ENCODE assay signal across 23 cellular contexts in the genomic region with DNA sequence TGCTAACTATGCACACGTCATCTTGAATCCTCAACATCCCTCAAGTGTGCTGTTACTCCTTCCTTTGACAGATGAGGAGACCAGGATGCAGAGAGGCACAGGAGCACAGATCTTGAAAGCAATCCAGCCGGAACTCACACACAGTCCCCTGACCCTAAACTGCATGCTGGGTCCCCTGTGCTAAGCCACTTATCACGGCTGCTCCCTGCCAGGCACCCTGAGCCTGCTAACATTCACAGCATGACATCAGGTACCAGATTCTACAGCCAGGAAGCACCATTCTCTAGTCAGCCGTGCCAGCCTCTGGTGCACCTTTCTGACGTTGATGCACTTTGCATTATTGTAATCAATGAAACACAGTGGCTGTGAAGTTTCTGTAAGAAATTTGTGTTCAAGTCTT.
DNase-seq lines count a peak whose midpoint lies in the region; ATAC-seq and TF ChIP-seq lines count a peak whose summit lies in the region.
"Had no signal": no experiment of that assay in that cellular context is flagged by ENCODE, and none has a peak within 500 bp of the region (broad histone marks: within the 10 kb centered on the region; RNA-seq: fewer than 3 reads in every experiment).

No MANE protein-coding gene starts in this region.

- H3K27ac ChIP-seq in HEK293 (ENCODE audit: extremely low read depth, low read depth, low read length) (no peak overlapping the region), vagina (no peak overlapping the region)
- H3K27ac ChIP-seq: A549; BLaER1 treated with 17β-estradiol and CSF1 and Interleukin-3, amounts not matched to agents 10 nM and 100 nM; GM23248 had no signal

- no peaks in the 10 kb centered on the region for H3K27me3 Mint-ChIP-seq in activated T-helper 2 cell treated with anti-CD3 and anti-CD28 coated beads, Interferon-gamma antibody, Interleukin-2, Interleukin-4, amounts not matched to agents 10 μg/mL and 5 μg/mL and 100 μg/mL, durations not matched to agents 14 hours and 24 hours and 36 hours (ENCODE audit: low read depth)
- H3K27me3 Mint-ChIP-seq: CD4-positive, alpha-beta T cell had no signal

- H3K27me3 ChIP-seq in vagina, result no peaks in the 10 kb centered on the region
- H3K27me3 ChIP-seq: BE2C; BLaER1 treated with 17β-estradiol and CSF1 and Interleukin-3, amounts not matched to agents 10 nM and 100 nM had no signal

- H3K9me3 ChIP-seq in HEK293 (ENCODE audit: control insufficient read depth, insufficient read depth, low read depth, low read length) (no peaks in the 10 kb centered on the region), vagina (no peaks in the 10 kb centered on the region)
- H3K9me3 ChIP-seq: BE2C had no signal

- H3K27ac Mint-ChIP-seq in activated T-helper 2 cell treated with anti-CD3 and anti-CD28 coated beads, Interferon-gamma antibody, Interleukin-2, Interleukin-4, amounts not matched to agents 10 μg/mL and 5 μg/mL and 100 μg/mL, durations not matched to agents 14 hours and 24 hours and 36 hours, result no peak overlapping the region
- H3K27ac Mint-ChIP-seq: CD14-positive monocyte; CD4-positive, alpha-beta T cell; CD8-positive, alpha-beta memory T cell had no signal

- POLR2A ChIA-PET in HEK293 (lab: Yijun Ruan, JAX), result no interaction called here

- no peaks in the 10 kb centered on the region for H3K4me1 Mint-ChIP-seq in activated T-helper 2 cell treated with anti-CD3 and anti-CD28 coated beads, Interferon-gamma antibody, Interleukin-2, Interleukin-4, amounts not matched to agents 10 μg/mL and 5 μg/mL and 100 μg/mL, durations not matched to agents 14 hours and 24 hours and 36 hours (ENCODE audit: low read depth)
- H3K4me1 Mint-ChIP-seq: CD14-positive monocyte; CD8-positive, alpha-beta memory T cell had no signal

- TF ChIP-seq CTCF in HEK293 (tag by site-specific recombination; IDR thresholded peaks at IDR 0.05) (no peak), vagina (IDR thresholded peaks at IDR 0.05) (no peak)

- intact Hi-C loops in posterior vena cava (cut with DNase I), result no loop called here
- intact Hi-C loops in vagina (cut with DNase I), result no loop called here
- intact Hi-C loops in activated T-helper 2 cell treated with anti-CD3 and anti-CD28 coated beads, Interferon-gamma antibody, Interleukin-2, Interleukin-4, amounts not matched to agents 10 μg/mL and 5 μg/mL and 100 μg/mL, durations not matched to agents 14 hours and 24 hours and 36 hours (cut with micrococcal nuclease), result no loop called here

- DNase-seq in ecto neural progenitor cell (ENCODE audit: low spot score) (peak; percentile 18), posterior vena cava (ENCODE audit: low spot score) (peak; percentile 34), vagina (ENCODE audit: extremely low spot score in 2 of 2) (peak; percentile 49 to 76)
- no peak for DNase-seq in activated CD4-positive, CD25-positive, alpha-beta regulatory T cell treated with anti-CD3 and anti-CD28 coated beads, Interleukin-2, amount 50 U/mL, for 72 hours
- DNase-seq in activated T-helper 2 cell treated with anti-CD3 and anti-CD28 coated beads, Interferon-gamma antibody, Interleukin-2, Interleukin-4, amounts not matched to agents 10 μg/mL and 5 μg/mL and 100 μg/mL, durations not matched to agents 14 hours and 24 hours and 36 hours (ENCODE audit: low spot score), result no peak
- DNase-seq: 8988T; ACHN; AML-193; BE2C; CD4-positive, alpha-beta T cell; CD8-positive, alpha-beta memory T cell; DMS 273 treated with DMSO at 0.1 percent for 48 hours; DMS53; DMS79 treated with DMSO at 0.1 percent for 48 hours; GF-D8; GM23248; H7; HCEC 1CT had no signal

- H3K36me3 Mint-ChIP-seq in activated T-helper 2 cell treated with anti-CD3 and anti-CD28 coated beads, Interferon-gamma antibody, Interleukin-2, Interleukin-4, amounts not matched to agents 10 μg/mL and 5 μg/mL and 100 μg/mL, durations not matched to agents 14 hours and 24 hours and 36 hours (ENCODE audit: low read depth), result no peaks in the 10 kb centered on the region
- H3K36me3 Mint-ChIP-seq: CD14-positive monocyte; CD8-positive, alpha-beta memory T cell had no signal

- CTCF ChIA-PET in HEK293 (lab: Yijun Ruan, JAX), result no interaction called here

- H3K4me3 ChIP-seq in HEK293 (ENCODE audit: low read depth, low read length) (no peak overlapping the region), vagina (no peak overlapping the region)
- H3K4me3 ChIP-seq: A549; BLaER1 treated with 17β-estradiol and CSF1 and Interleukin-3, amounts not matched to agents 10 nM and 100 nM; GM23248 had no signal

- TF ChIP-seq POLR2A in vagina (IDR thresholded peaks at IDR 0.05), result no peak

- no peak overlapping the region for H3K4me3 Mint-ChIP-seq in activated T-helper 2 cell treated with anti-CD3 and anti-CD28 coated beads, Interferon-gamma antibody, Interleukin-2, Interleukin-4, amounts not matched to agents 10 μg/mL and 5 μg/mL and 100 μg/mL, durations not matched to agents 14 hours and 24 hours and 36 hours (ENCODE audit: low read depth)
- H3K4me3 Mint-ChIP-seq: CD14-positive monocyte; CD4-positive, alpha-beta T cell; CD8-positive, alpha-beta memory T cell had no signal

- H3K9me3 Mint-ChIP-seq in activated T-helper 2 cell treated with anti-CD3 and anti-CD28 coated beads, Interferon-gamma antibody, Interleukin-2, Interleukin-4, amounts not matched to agents 10 μg/mL and 5 μg/mL and 100 μg/mL, durations not matched to agents 14 hours and 24 hours and 36 hours, result peaks cover 32% of the 10 kb centered on the region

- H3K36me3 ChIP-seq in HEK293 (ENCODE audit: control insufficient read depth in 2 of 2, insufficient read depth in 1 of 2, low read length in 2 of 2), result no peaks in the 10 kb centered on the region
- no peaks in the 10 kb centered on the region for H3K36me3 ChIP-seq in vagina
- H3K36me3 ChIP-seq: BE2C; BLaER1 treated with 17β-estradiol and CSF1 and Interleukin-3, amounts not matched to agents 10 nM and 100 nM had no signal

- ATAC-seq in GM21515 (IDR thresholded peaks at IDR 0.05; ENCODE audit: unreplicated experiment), result no peak

- H3K4me1 ChIP-seq in HEK293 (ENCODE audit: control insufficient read depth, insufficient read depth, low read length) (no peaks in the 10 kb centered on the region), vagina (no peaks in the 10 kb centered on the region)
- H3K4me1 ChIP-seq: A549, BE2C had no signal

TF ChIP-seq in HEK293, 187 proteins besides CTCF, POLR2A, EP300 and RAD21:
- TF ChIP-seq ZNF423 (tag by site-specific recombination; IDR thresholded peaks at IDR 0.05), result no peak
- no peak for TF ChIP-seq ZNF366 (tag by site-specific recombination; conservative IDR thresholded peaks at IDR 0.05)
- no peak for TF ChIP-seq ZSCAN16 (tag by site-specific recombination; IDR thresholded peaks at IDR 0.05)
- TF ChIP-seq ZNF530 (tag by site-specific recombination; IDR thresholded peaks at IDR 0.05; ENCODE audit: low read depth), result no peak
- 0 out of 2 replicates have a peak, but pooled peaks have one; percentile 39 for TF ChIP-seq ZIC2 (tag by site-specific recombination; IDR thresholded peaks at IDR 0.05)
- no peak for TF ChIP-seq RBAK (tag by site-specific recombination; IDR thresholded peaks at IDR 0.05)

Comparison
In these comparisons a context has a peak if more than half of its experiments do, and no peak if none do; other contexts are left out.
1. DNase-seq: peak in ecto neural progenitor cell (single experiment), posterior vena cava (single experiment) and vagina (2 of 2); none in activated CD4-positive, CD25-positive, alpha-beta regulatory T cell treated with anti-CD3 and anti-CD28 coated beads, Interleukin-2, amount 50 U/mL, for 72 hours (single experiment) and activated T-helper 2 cell treated with anti-CD3 and anti-CD28 coated beads, Interferon-gamma antibody, Interleukin-2, Interleukin-4, amounts not matched to agents 10 μg/mL and 5 μg/mL and 100 μg/mL, durations not matched to agents 14 hours and 24 hours and 36 hours (single experiment).